In genomic region chr10:78470267-78471103, GRCh38 we compare ENCODE assay signal across 14 cellular contexts.
DNase-seq lines count a peak whose midpoint lies in the region; ATAC-seq and TF ChIP-seq lines count a peak whose summit lies in the region.
"Had no signal": no experiment of that assay in that cellular context is flagged by ENCODE, and none has a peak within 500 bp of the region (broad histone marks: within the 10 kb centered on the region; RNA-seq: fewer than 3 reads in every experiment).

No MANE protein-coding gene starts in this region.

- POLR2A ChIA-PET in activated CD8-positive, alpha-beta T cell treated with anti-CD3 and anti-CD28 coated beads, Interleukin-2, amount 10 ng/mL, durations not matched to agents 7 days and 5 days (lab: Charles Lee) = interaction anchor here (0.7 kb wide), 1 partner anchor 37 kb away, joined by 3 read pairs; no protein-coding TSS in a partner anchor
- POLR2A ChIA-PET in activated CD8-positive, alpha-beta T cell treated with anti-CD3 and anti-CD28 coated beads for 36 hours (lab: Charles Lee) = no interaction called here

- no peaks in the 10 kb centered on the region for H3K9me3 Mint-ChIP-seq in activated CD8-positive, alpha-beta T cell treated with anti-CD3 and anti-CD28 coated beads, Interleukin-2, amount 10 ng/mL, durations not matched to agents 7 days and 5 days (ENCODE audit: insufficient read depth)
- H3K9me3 Mint-ChIP-seq in activated CD8-positive, alpha-beta T cell treated with anti-CD3 and anti-CD28 coated beads for 36 hours = no peaks in the 10 kb centered on the region
- H3K9me3 Mint-ChIP-seq in type B pancreatic cell = peaks cover 6% of the 10 kb centered on the region
- H3K9me3 Mint-ChIP-seq in stimulated activated naive CD8-positive, alpha-beta T cell treated with anti-CD3 and anti-CD28 coated beads, Interleukin-15, amount 100 ng/mL, for 72 hours = peaks cover 0 to 5% of the 10 kb centered on the region in 2 donors
- H3K9me3 Mint-ChIP-seq: activated T-cell treated with anti-CD3 and anti-CD28 coated beads, Interleukin-2, amount 50 U/mL, for 4 hours had no signal

- H3K4me3 Mint-ChIP-seq in activated CD8-positive, alpha-beta T cell treated with anti-CD3 and anti-CD28 coated beads, Interleukin-2, amount 10 ng/mL, durations not matched to agents 7 days and 5 days = no peak overlapping the region
- no peak overlapping the region for H3K4me3 Mint-ChIP-seq in activated CD8-positive, alpha-beta T cell treated with anti-CD3 and anti-CD28 coated beads for 36 hours
- no peak overlapping the region for H3K4me3 Mint-ChIP-seq in type B pancreatic cell
- H3K4me3 Mint-ChIP-seq in stimulated activated naive CD8-positive, alpha-beta T cell treated with anti-CD3 and anti-CD28 coated beads, Interleukin-15, amount 100 ng/mL, for 72 hours = no peak overlapping the region
- H3K4me3 Mint-ChIP-seq: activated T-cell treated with anti-CD3 and anti-CD28 coated beads, Interleukin-2, amount 50 U/mL, for 4 hours had no signal

- no peak for TF ChIP-seq POLR2A in esophagus muscularis mucosa (IDR thresholded peaks at IDR 0.05; ENCODE audit: low read depth)

- no peaks in the 10 kb centered on the region for H3K27me3 ChIP-seq in esophagus muscularis mucosa
- H3K27me3 ChIP-seq: tibial nerve had no signal

- H3K4me1 Mint-ChIP-seq in activated CD8-positive, alpha-beta T cell treated with anti-CD3 and anti-CD28 coated beads, Interleukin-2, amount 10 ng/mL, durations not matched to agents 7 days and 5 days (ENCODE audit: low read depth) = peaks cover 11% of the 10 kb centered on the region
- H3K4me1 Mint-ChIP-seq in activated CD8-positive, alpha-beta T cell treated with anti-CD3 and anti-CD28 coated beads for 36 hours (ENCODE audit: low read depth) = no peaks in the 10 kb centered on the region
- peaks cover 41% of the 10 kb centered on the region for H3K4me1 Mint-ChIP-seq in type B pancreatic cell (ENCODE audit: unreplicated experiment)
- H3K4me1 Mint-ChIP-seq in stimulated activated naive CD8-positive, alpha-beta T cell treated with anti-CD3 and anti-CD28 coated beads, Interleukin-15, amount 100 ng/mL, for 72 hours = no peaks in the 10 kb centered on the region

- DNase-seq in activated CD8-positive, alpha-beta T cell treated with anti-CD3 and anti-CD28 coated beads, Interleukin-2, amount 10 ng/mL, durations not matched to agents 7 days and 5 days = peak; percentile 25
- DNase-seq in activated CD8-positive, alpha-beta T cell treated with anti-CD3 and anti-CD28 coated beads for 36 hours = no peak
- DNase-seq in NCI-H510A treated with DMSO at 0.1 percent for 48 hours (lab: John Stamatoyannopoulos, UW) = peak; percentile 98
- DNase-seq in esophagus muscularis mucosa (ENCODE audit: extremely low spot score) = peak; percentile 91
- DNase-seq in type B pancreatic cell (ENCODE audit: extremely low spot score, unreplicated experiment) = peak; percentile 45
- DNase-seq in NCI-H524 (lab: John Stamatoyannopoulos, UW) = no peak
- no peak for DNase-seq in stimulated activated naive CD8-positive, alpha-beta T cell treated with anti-CD3 and anti-CD28 coated beads, Interleukin-15, amount 100 ng/mL, for 72 hours
- no peak for DNase-seq in GOT3 (lab: John Stamatoyannopoulos, UW)
- DNase-seq: activated T-cell treated with anti-CD3 and anti-CD28 coated beads, Interleukin-2, amount 50 U/mL, for 4 hours; GF-D8; stimulated activated CD4-positive, alpha-beta T cell treated with anti-CD3 and anti-CD28 coated beads, Interleukin-2, amount 100 ng/mL, for 24 hours; SW 1271 had no signal

- H3K27ac ChIP-seq in esophagus muscularis mucosa (replicated peaks in 1 of 4) = peak overlapping the region in 3 of 4 donors; percentile 49 to 73 (median 61)
- H3K27ac ChIP-seq: A549, tibial nerve had no signal

- peaks cover 0 to 37% (median 32%) of the 10 kb centered on the region in 4 donors for H3K4me1 ChIP-seq in esophagus muscularis mucosa
- H3K4me1 ChIP-seq: A549 had no signal

- no peak overlapping the region for H3K4me3 ChIP-seq in esophagus muscularis mucosa
- H3K4me3 ChIP-seq: A549, tibial nerve had no signal

- WGBS in esophagus muscularis mucosa = 41% methylated on average over 5 of the region's 7 CpGs

- no peaks in the 10 kb centered on the region for H3K36me3 Mint-ChIP-seq in activated CD8-positive, alpha-beta T cell treated with anti-CD3 and anti-CD28 coated beads, Interleukin-2, amount 10 ng/mL, durations not matched to agents 7 days and 5 days (ENCODE audit: low read depth)
- no peaks in the 10 kb centered on the region for H3K36me3 Mint-ChIP-seq in activated CD8-positive, alpha-beta T cell treated with anti-CD3 and anti-CD28 coated beads for 36 hours (ENCODE audit: low read depth)
- H3K36me3 Mint-ChIP-seq in type B pancreatic cell = no peaks in the 10 kb centered on the region

- ATAC-seq in activated CD8-positive, alpha-beta T cell treated with anti-CD3 and anti-CD28 coated beads, Interleukin-2, amount 10 ng/mL, durations not matched to agents 7 days and 5 days = no peak
- ATAC-seq in activated CD8-positive, alpha-beta T cell treated with anti-CD3 and anti-CD28 coated beads for 36 hours = no peak
- ATAC-seq in stimulated activated naive CD8-positive, alpha-beta T cell treated with anti-CD3 and anti-CD28 coated beads, Interleukin-15, amount 100 ng/mL, for 72 hours = no peak
- ATAC-seq: activated T-cell treated with anti-CD3 and anti-CD28 coated beads, Interleukin-2, amount 50 U/mL, for 4 hours had no signal

- CTCF ChIA-PET in activated CD8-positive, alpha-beta T cell treated with anti-CD3 and anti-CD28 coated beads, Interleukin-2, amount 10 ng/mL, durations not matched to agents 7 days and 5 days (lab: Charles Lee) = no interaction called here
- CTCF ChIA-PET in activated CD8-positive, alpha-beta T cell treated with anti-CD3 and anti-CD28 coated beads for 36 hours (lab: Charles Lee) = no interaction called here

- TF ChIP-seq EP300 in esophagus muscularis mucosa (IDR thresholded peaks at IDR 0.05) = no peak

- no peaks in the 10 kb centered on the region for H3K9me3 ChIP-seq in esophagus muscularis mucosa
- H3K9me3 ChIP-seq: A549, tibial nerve had no signal

- intact Hi-C loops in activated CD8-positive, alpha-beta T cell treated with anti-CD3 and anti-CD28 coated beads for 36 hours (cut with micrococcal nuclease) = no loop called here
- intact Hi-C loops in esophagus muscularis mucosa (cut with DNase I) = no loop called here

- H3K36me3 ChIP-seq in esophagus muscularis mucosa = no peaks in the 10 kb centered on the region
- H3K36me3 ChIP-seq: tibial nerve had no signal

- peaks cover 2% of the 10 kb centered on the region for H3K27me3 Mint-ChIP-seq in activated CD8-positive, alpha-beta T cell treated with anti-CD3 and anti-CD28 coated beads, Interleukin-2, amount 10 ng/mL, durations not matched to agents 7 days and 5 days (ENCODE audit: low read depth)
- H3K27me3 Mint-ChIP-seq in activated CD8-positive, alpha-beta T cell treated with anti-CD3 and anti-CD28 coated beads for 36 hours = no peaks in the 10 kb centered on the region
- no peaks in the 10 kb centered on the region for H3K27me3 Mint-ChIP-seq in type B pancreatic cell
- no peaks in the 10 kb centered on the region for H3K27me3 Mint-ChIP-seq in stimulated activated naive CD8-positive, alpha-beta T cell treated with anti-CD3 and anti-CD28 coated beads, Interleukin-15, amount 100 ng/mL, for 72 hours

- TF ChIP-seq CTCF in activated CD8-positive, alpha-beta T cell treated with anti-CD3 and anti-CD28 coated beads for 36 hours (IDR thresholded peaks at IDR 0.05) = no peak
- no peak for TF ChIP-seq CTCF in esophagus muscularis mucosa (IDR thresholded peaks at IDR 0.05)
- TF ChIP-seq CTCF in type B pancreatic cell (conservative IDR thresholded peaks at IDR 0.05) = no peak

- H3K27ac Mint-ChIP-seq in activated CD8-positive, alpha-beta T cell treated with anti-CD3 and anti-CD28 coated beads, Interleukin-2, amount 10 ng/mL, durations not matched to agents 7 days and 5 days = no peak overlapping the region
- H3K27ac Mint-ChIP-seq in activated CD8-positive, alpha-beta T cell treated with anti-CD3 and anti-CD28 coated beads for 36 hours = no peak overlapping the region
- no peak overlapping the region for H3K27ac Mint-ChIP-seq in type B pancreatic cell
- H3K27ac Mint-ChIP-seq in stimulated activated naive CD8-positive, alpha-beta T cell treated with anti-CD3 and anti-CD28 coated beads, Interleukin-15, amount 100 ng/mL, for 72 hours = peak overlapping the region in 1 of 2 donors; percentile 59

Comparison
In these comparisons a context has a peak if more than half of its experiments do, and no peak if none do; other contexts are left out.
1. DNase-seq: peak in activated CD8-positive, alpha-beta T cell treated with anti-CD3 and anti-CD28 coated beads, Interleukin-2, amount 10 ng/mL, durations not matched to agents 7 days and 5 days (single experiment), NCI-H510A treated with DMSO at 0.1 percent for 48 hours (single experiment), esophagus muscularis mucosa (single experiment) and type B pancreatic cell (single experiment); none in activated CD8-positive, alpha-beta T cell treated with anti-CD3 and anti-CD28 coated beads for 36 hours (single experiment), NCI-H524 (0 of 2), stimulated activated naive CD8-positive, alpha-beta T cell treated with anti-CD3 and anti-CD28 coated beads, Interleukin-15, amount 100 ng/mL, for 72 hours (0 of 2) and GOT3 (single experiment).